ENCODE assay signal across 10 cellular contexts in the genomic region with DNA sequence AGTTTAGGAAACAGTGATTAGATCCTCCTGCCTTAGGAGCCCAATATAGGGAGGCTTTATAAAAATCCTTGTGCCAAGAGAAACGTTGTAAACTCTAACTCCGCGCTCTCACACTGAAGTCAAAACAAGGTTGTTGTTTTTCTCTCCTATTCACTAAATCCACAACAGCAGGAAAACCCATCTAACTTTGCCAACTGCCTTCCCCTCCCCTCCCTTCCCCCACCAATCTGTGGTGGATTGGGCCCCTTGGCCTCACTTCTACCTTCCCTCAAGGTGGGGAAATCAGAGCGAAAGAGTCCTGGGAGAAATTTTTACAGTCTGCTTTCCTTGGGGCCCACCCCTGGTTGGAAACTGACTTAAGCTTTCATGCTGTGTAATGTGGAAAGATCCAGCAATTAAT. TPM values are rescaled to one million over a fixed set of nuclear protein-coding genes. Genes with fewer than 3 reads are reported as not detected.
DNase-seq lines count a peak whose midpoint lies in the region; ATAC-seq and TF ChIP-seq lines count a peak whose summit lies in the region.
"Had no signal": no experiment of that assay in that cellular context is flagged by ENCODE, and none has a peak within 500 bp of the region (broad histone marks: within the 10 kb centered on the region; RNA-seq: fewer than 3 reads in every experiment).

No MANE protein-coding gene starts in this region.

- H3K36me3 ChIP-seq in ascending aorta: no peaks in the 10 kb centered on the region
- H3K36me3 ChIP-seq in thoracic aorta: no peaks in the 10 kb centered on the region
- H3K36me3 ChIP-seq: BE2C had no signal

- peaks cover 2% of the 10 kb centered on the region for H3K36me3 Mint-ChIP-seq in activated CD4-positive, alpha-beta T cell treated with anti-CD3 and anti-CD28 coated beads, Interleukin-2, amount 10 ng/mL, durations not matched to agents 24 days and 14 days (ENCODE audit: low read depth)
- peaks cover 1% of the 10 kb centered on the region for H3K36me3 Mint-ChIP-seq in memory B cell

- no peaks in the 10 kb centered on the region for H3K9me3 ChIP-seq in ascending aorta
- H3K9me3 ChIP-seq in thoracic aorta: no peaks in the 10 kb centered on the region
- H3K9me3 ChIP-seq: BE2C had no signal

- ATAC-seq in memory B cell (ENCODE audit: low read depth): no peak
- no peak for ATAC-seq in thoracic aorta (ENCODE audit: insufficient number of reproducible peaks, low FRiP score, low read depth)
- ATAC-seq in sciatic nerve: no peak

- peak overlapping the region; percentile 98 for H3K27ac ChIP-seq in ascending aorta
- H3K27ac ChIP-seq in thoracic aorta: peak overlapping the region; percentile 97

- peak overlapping the region; percentile 97 for H3K4me3 Mint-ChIP-seq in activated CD4-positive, alpha-beta T cell treated with anti-CD3 and anti-CD28 coated beads, Interleukin-2, amount 10 ng/mL, durations not matched to agents 24 days and 14 days
- H3K4me3 Mint-ChIP-seq in memory B cell: no peak overlapping the region

- DNase-seq in activated CD4-positive, alpha-beta T cell treated with anti-CD3 and anti-CD28 coated beads, Interleukin-2, amount 10 ng/mL, durations not matched to agents 24 days and 14 days: no peak
- DNase-seq in activated CD4-positive, alpha-beta T cell treated with anti-CD3 and anti-CD28 coated beads for 48 hours: no peak
- no peak for DNase-seq in ascending aorta (ENCODE audit: low spot score in 2 of 2)
- no peak for DNase-seq in memory B cell (ENCODE audit: low spot score in 2 of 2)
- no peak for DNase-seq in thoracic aorta (ENCODE audit: low spot score)
- DNase-seq in NK-92 treated with Interleukin-12 subunit alpha and Interleukin-12 subunit beta, amount 100 ng/mL, for 24 hours (lab: John Stamatoyannopoulos, UW): no peak
- DNase-seq in NCI-H1092 (lab: John Stamatoyannopoulos, UW): no peak
- DNase-seq in sciatic nerve (ENCODE audit: low spot score): no peak
- DNase-seq: BE2C had no signal

- H3K4me3 ChIP-seq in ascending aorta (peak overlapping the region in 1 of 2 donors; percentile 79), thoracic aorta (peak overlapping the region; percentile 83)

- intact Hi-C loops in activated CD4-positive, alpha-beta T cell treated with anti-CD3 and anti-CD28 coated beads, Interleukin-2, amount 10 ng/mL, durations not matched to agents 24 days and 14 days (cut with micrococcal nuclease): loop anchor here (1.0 to 5.0 kb wide), 3 partner anchors 17 to 210 kb away; a partner anchor contains a TSS
- intact Hi-C loops in ascending aorta (cut with DNase I): loop anchor here (1.0 to 10.0 kb wide), 6 partner anchors 38 to 1678 kb away; a partner anchor contains a TSS
- intact Hi-C loops in sciatic nerve (cut with DNase I): no loop called here

- H3K9me3 Mint-ChIP-seq in activated CD4-positive, alpha-beta T cell treated with anti-CD3 and anti-CD28 coated beads, Interleukin-2, amount 10 ng/mL, durations not matched to agents 24 days and 14 days: no peaks in the 10 kb centered on the region
- no peaks in the 10 kb centered on the region for H3K9me3 Mint-ChIP-seq in memory B cell

- no peaks in the 10 kb centered on the region for H3K27me3 ChIP-seq in ascending aorta
- H3K27me3 ChIP-seq in thoracic aorta (replicated peaks; ENCODE audit: insufficient read depth): no peaks in the 10 kb centered on the region
- H3K27me3 ChIP-seq: BE2C had no signal

- peak overlapping the region; percentile 98 for H3K27ac Mint-ChIP-seq in activated CD4-positive, alpha-beta T cell treated with anti-CD3 and anti-CD28 coated beads, Interleukin-2, amount 10 ng/mL, durations not matched to agents 24 days and 14 days
- H3K27ac Mint-ChIP-seq in memory B cell: peak overlapping the region; percentile 100

- H3K4me1 ChIP-seq in ascending aorta: peaks cover 12 to 40% of the 10 kb centered on the region in 2 donors
- peaks cover 25 to 57% of the 10 kb centered on the region in 2 donors for H3K4me1 ChIP-seq in thoracic aorta (ENCODE audit: control insufficient read depth in 1 of 2, low read depth in 2 of 2)

- TF ChIP-seq CTCF in ascending aorta (IDR thresholded peaks at IDR 0.05): no peak
- TF ChIP-seq CTCF in thoracic aorta (IDR thresholded peaks at IDR 0.05): no peak

- peaks cover 44% of the 10 kb centered on the region for H3K4me1 Mint-ChIP-seq in activated CD4-positive, alpha-beta T cell treated with anti-CD3 and anti-CD28 coated beads, Interleukin-2, amount 10 ng/mL, durations not matched to agents 24 days and 14 days
- peaks cover 22% of the 10 kb centered on the region for H3K4me1 Mint-ChIP-seq in memory B cell

- H3K27me3 Mint-ChIP-seq in activated CD4-positive, alpha-beta T cell treated with anti-CD3 and anti-CD28 coated beads, Interleukin-2, amount 10 ng/mL, durations not matched to agents 24 days and 14 days: no peaks in the 10 kb centered on the region
- no peaks in the 10 kb centered on the region for H3K27me3 Mint-ChIP-seq in memory B cell

RNA-seq across cellular contexts. Expression of a gene that starts 1.4 kb away (rescaled TPM):
- total RNA-seq in activated CD4-positive, alpha-beta T cell treated with anti-CD3 and anti-CD28 coated beads, Interleukin-2, amount 10 ng/mL, durations not matched to agents 24 days and 14 days: 3.2 and 3.9 TPM in 2 replicates
- 7.9 TPM for total RNA-seq in ascending aorta
- total RNA-seq in thoracic aorta: 10 to 100 TPM in 1 of 2 donors, 1 to 10 TPM in 1; 4.9 to 13.3 TPM
- 18.8 TPM for total RNA-seq in sciatic nerve

RNA-seq across cellular contexts. Expression of a gene that starts 42.4 kb away (rescaled TPM):
- 0.38 and 0.77 TPM in 2 replicates for total RNA-seq in activated CD4-positive, alpha-beta T cell treated with anti-CD3 and anti-CD28 coated beads, Interleukin-2, amount 10 ng/mL, durations not matched to agents 24 days and 14 days
- total RNA-seq in ascending aorta: not detected
- total RNA-seq in thoracic aorta: not detected
- 0.71 TPM for total RNA-seq in sciatic nerve
- total RNA-seq: NCI-H460 had no signal

RNA-seq across cellular contexts. Expression of a gene that starts 59.2 kb away (rescaled TPM):
- total RNA-seq in activated CD4-positive, alpha-beta T cell treated with anti-CD3 and anti-CD28 coated beads, Interleukin-2, amount 10 ng/mL, durations not matched to agents 24 days and 14 days: not detected in 2 replicates
- not detected for total RNA-seq in ascending aorta
- total RNA-seq in thoracic aorta: not detected
- total RNA-seq in sciatic nerve: not detected
- total RNA-seq: NCI-H460 had no signal
